12 cellular contexts compared by ENCODE assay signal in the genomic region with DNA sequence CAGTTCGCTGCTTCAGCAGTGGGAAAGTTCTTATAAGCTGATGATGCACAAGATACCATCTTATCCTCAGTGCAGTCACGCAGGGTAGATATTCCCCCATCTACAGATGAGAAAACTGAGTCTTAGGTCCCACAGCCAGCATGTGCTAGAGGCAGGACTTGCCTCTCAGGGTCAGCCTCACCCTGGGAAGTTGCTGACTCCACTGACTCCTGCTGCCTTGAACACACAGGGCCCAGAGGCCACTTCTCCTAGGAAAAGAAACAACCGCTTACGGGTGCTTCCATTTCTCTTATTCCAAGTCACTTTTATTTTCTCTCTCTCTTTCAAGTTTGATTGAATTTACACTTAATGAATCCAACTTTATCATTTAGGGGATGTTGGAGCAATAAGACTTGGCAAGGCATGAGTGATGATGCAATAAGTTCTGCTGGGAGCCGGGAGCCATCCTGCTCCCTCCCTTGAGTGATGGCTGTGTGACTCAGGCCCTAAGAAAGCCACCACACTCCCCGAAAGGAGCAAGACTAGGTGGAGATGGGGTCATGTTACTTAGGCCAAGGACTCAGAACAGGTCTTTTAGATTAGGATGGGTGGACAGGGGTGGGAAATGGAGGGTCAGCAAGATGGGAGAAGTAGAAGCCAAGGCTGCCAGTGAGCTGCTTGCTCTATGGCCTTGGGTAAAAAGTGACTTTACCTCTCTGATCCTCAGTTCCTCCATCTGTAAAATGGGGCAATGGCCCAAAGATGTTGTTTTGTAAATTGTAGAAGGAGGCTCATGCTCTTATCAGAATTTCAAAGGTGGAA.
A peak's percentile ranks its signal among the peaks of the same experiment; 100 is the strongest.
DNase-seq lines count a peak whose midpoint lies in the region; ATAC-seq and TF ChIP-seq lines count a peak whose summit lies in the region.
"Had no signal": no experiment of that assay in that cellular context is flagged by ENCODE, and none has a peak within 500 bp of the region (broad histone marks: within the 10 kb centered on the region; RNA-seq: fewer than 3 reads in every experiment).

No MANE protein-coding gene starts in this region.

- H3K36me3 ChIP-seq in GM23338 (ENCODE audit: insufficient read depth): no peaks in the 10 kb centered on the region

- H3K9me3 Mint-ChIP-seq in GM23338 (no peaks in the 10 kb centered on the region), T-cell (no peaks in the 10 kb centered on the region)
- H3K9me3 Mint-ChIP-seq: memory B cell had no signal

- H3K4me1 Mint-ChIP-seq in GM23338: peaks cover 9% of the 10 kb centered on the region; the same call in 2 of the 3 replicates
- peaks cover 0 to 7% (median 3%) of the 10 kb centered on the region in 3 donors for H3K4me1 Mint-ChIP-seq in T-cell
- H3K4me1 Mint-ChIP-seq: memory B cell had no signal

- CTCF ChIA-PET in T-cell (lab: Charles Lee): interaction anchor here in 1 of 2 donors (0.9 kb wide), 1 partner anchor 7 kb away, joined by 5 read pairs; no protein-coding TSS in a partner anchor

- no peaks in the 10 kb centered on the region for H3F3A ChIP-seq in GM23338 (replicated peaks; ENCODE audit: low read depth)

- peaks cover 2% of the 10 kb centered on the region for H3K27me3 Mint-ChIP-seq in GM23338 (ENCODE audit: insufficient read depth, low read depth, poor library complexity)
- peaks cover 13 to 26% of the 10 kb centered on the region in 2 donors for H3K27me3 Mint-ChIP-seq in T-cell

- TF ChIP-seq CTCF in GM23338 (conservative IDR thresholded peaks at IDR 0.05; ENCODE audit: low read depth in 2 of 2) (no peak), foreskin keratinocyte (conservative IDR thresholded peaks at IDR 0.05) (no peak)

- no peaks in the 10 kb centered on the region for H3K79me2 ChIP-seq in GM23338 (replicated peaks; ENCODE audit: insufficient read depth)

- DNase-seq in GM23338 (ENCODE audit: low spot score) (no peak), foreskin keratinocyte (peak; percentile 32 to 66), renal cortical epithelial cell (ENCODE audit: low read depth) (peak; percentile 91), NOMO-1 treated with dmso at 0.1 percent for 144 hours (lab: John Stamatoyannopoulos, UW; ENCODE audit: unreplicated experiment) (no peak), T-cell (no peak)
- DNase-seq in activated CD8-positive, alpha-beta memory T cell treated with anti-CD3 and anti-CD28 coated beads for 24 hours: no peak
- DNase-seq: amygdala; NCI-H69; stimulated activated CD4-positive, alpha-beta T cell treated with anti-CD3 and anti-CD28 coated beads, Interleukin-4, amount 100 ng/mL, for 24 hours had no signal

- H3K36me3 Mint-ChIP-seq in GM23338 (ENCODE audit: low read depth) (no peaks in the 10 kb centered on the region), T-cell (no peaks in the 10 kb centered on the region)
- H3K36me3 Mint-ChIP-seq: memory B cell had no signal

- H2AFZ ChIP-seq in GM23338: peak overlapping the region; percentile 91

- H3K27ac Mint-ChIP-seq in GM23338: no peak overlapping the region
- H3K27ac Mint-ChIP-seq in T-cell: no peak overlapping the region
- H3K27ac Mint-ChIP-seq: memory B cell had no signal

- H3K9me2 ChIP-seq in GM23338 (ENCODE audit: insufficient read depth): no peaks in the 10 kb centered on the region

- POLR2A ChIA-PET in T-cell (lab: Charles Lee): no interaction called here

- no peaks in the 10 kb centered on the region for H3K4me1 ChIP-seq in GM23338 (ENCODE audit: insufficient read depth)
- H3K4me1 ChIP-seq in foreskin keratinocyte: peaks cover 4% of the 10 kb centered on the region

- H3K4me3 Mint-ChIP-seq in GM23338 (no peak overlapping the region), T-cell (no peak overlapping the region)
- H3K4me3 Mint-ChIP-seq: memory B cell had no signal

- H3K27ac ChIP-seq in GM23338 (ENCODE audit: low read depth) (no peak overlapping the region), foreskin keratinocyte (no peak overlapping the region)

- no peak overlapping the region for H3K4me3 ChIP-seq in GM23338

- no peaks in the 10 kb centered on the region for H4K20me1 ChIP-seq in GM23338 (replicated peaks; ENCODE audit: insufficient read depth)

- H3K4me2 ChIP-seq in GM23338: no peak overlapping the region

- no peak; the same call in 2 of the 3 replicates for ATAC-seq in GM23338
- peak; percentile 69 for ATAC-seq in SK-N-SH treated with all-trans-retinoic acid at 6 μM for 48 hours
- ATAC-seq in foreskin keratinocyte: peak; percentile 78
- no peak for ATAC-seq in T-cell (replicated peaks in 1 of 4)
- ATAC-seq in GM21576 (IDR thresholded peaks at IDR 0.05; ENCODE audit: unreplicated experiment): no peak

- H3K27me3 ChIP-seq in GM23338 (ENCODE audit: insufficient read depth) (no peaks in the 10 kb centered on the region), foreskin keratinocyte (peaks cover 21% of the 10 kb centered on the region)

TF ChIP-seq in GM23338, 12 proteins besides CTCF, POLR2A, EP300 and RAD21 (continues in another document):
- TF ChIP-seq JUNB (IDR thresholded peaks at IDR 0.05; ENCODE audit: unreplicated experiment) (no peak), CREB1 (CRISPR knock-in tag; IDR thresholded peaks at IDR 0.05; ENCODE audit: low read depth) (no peak), POLR2AphosphoS5 (IDR thresholded peaks at IDR 0.05; ENCODE audit: low read depth) (no peak)
- TF ChIP-seq, protein P1, sequence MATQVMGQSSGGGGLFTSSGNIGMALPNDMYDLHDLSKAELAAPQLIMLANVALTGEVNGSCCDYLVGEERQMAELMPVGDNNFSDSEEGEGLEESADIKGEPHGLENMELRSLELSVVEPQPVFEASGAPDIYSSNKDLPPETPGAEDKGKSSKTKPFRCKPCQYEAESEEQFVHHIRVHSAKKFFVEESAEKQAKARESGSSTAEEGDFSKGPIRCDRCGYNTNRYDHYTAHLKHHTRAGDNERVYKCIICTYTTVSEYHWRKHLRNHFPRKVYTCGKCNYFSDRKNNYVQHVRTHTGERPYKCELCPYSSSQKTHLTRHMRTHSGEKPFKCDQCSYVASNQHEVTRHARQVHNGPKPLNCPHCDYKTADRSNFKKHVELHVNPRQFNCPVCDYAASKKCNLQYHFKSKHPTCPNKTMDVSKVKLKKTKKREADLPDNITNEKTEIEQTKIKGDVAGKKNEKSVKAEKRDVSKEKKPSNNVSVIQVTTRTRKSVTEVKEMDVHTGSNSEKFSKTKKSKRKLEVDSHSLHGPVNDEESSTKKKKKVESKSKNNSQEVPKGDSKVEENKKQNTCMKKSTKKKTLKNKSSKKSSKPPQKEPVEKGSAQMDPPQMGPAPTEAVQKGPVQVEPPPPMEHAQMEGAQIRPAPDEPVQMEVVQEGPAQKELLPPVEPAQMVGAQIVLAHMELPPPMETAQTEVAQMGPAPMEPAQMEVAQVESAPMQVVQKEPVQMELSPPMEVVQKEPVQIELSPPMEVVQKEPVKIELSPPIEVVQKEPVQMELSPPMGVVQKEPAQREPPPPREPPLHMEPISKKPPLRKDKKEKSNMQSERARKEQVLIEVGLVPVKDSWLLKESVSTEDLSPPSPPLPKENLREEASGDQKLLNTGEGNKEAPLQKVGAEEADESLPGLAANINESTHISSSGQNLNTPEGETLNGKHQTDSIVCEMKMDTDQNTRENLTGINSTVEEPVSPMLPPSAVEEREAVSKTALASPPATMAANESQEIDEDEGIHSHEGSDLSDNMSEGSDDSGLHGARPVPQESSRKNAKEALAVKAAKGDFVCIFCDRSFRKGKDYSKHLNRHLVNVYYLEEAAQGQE (IDR thresholded peaks at IDR 0.05; ENCODE audit: unreplicated experiment): no peak

TF ChIP-seq in SK-N-SH treated with all-trans-retinoic acid at 6 μM for 48 hours, 23 proteins besides CTCF, POLR2A, EP300 and RAD21:
- TF ChIP-seq, protein P2, sequence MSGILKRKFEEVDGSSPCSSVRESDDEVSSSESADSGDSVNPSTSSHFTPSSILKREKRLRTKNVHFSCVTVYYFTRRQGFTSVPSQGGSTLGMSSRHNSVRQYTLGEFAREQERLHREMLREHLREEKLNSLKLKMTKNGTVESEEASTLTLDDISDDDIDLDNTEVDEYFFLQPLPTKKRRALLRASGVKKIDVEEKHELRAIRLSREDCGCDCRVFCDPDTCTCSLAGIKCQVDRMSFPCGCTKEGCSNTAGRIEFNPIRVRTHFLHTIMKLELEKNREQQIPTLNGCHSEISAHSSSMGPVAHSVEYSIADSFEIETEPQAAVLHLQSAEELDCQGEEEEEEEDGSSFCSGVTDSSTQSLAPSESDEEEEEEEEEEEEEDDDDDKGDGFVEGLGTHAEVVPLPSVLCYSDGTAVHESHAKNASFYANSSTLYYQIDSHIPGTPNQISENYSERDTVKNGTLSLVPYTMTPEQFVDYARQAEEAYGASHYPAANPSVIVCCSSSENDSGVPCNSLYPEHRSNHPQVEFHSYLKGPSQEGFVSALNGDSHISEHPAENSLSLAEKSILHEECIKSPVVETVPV (CRISPR knock-in tag; IDR thresholded peaks at IDR 0.05): no peak
- no peak for TF ChIP-seq ZNF70 (CRISPR knock-in tag; IDR thresholded peaks at IDR 0.05)
- TF ChIP-seq ISL1 (CRISPR knock-in tag; IDR thresholded peaks at IDR 0.05): peak; percentile 37; the same call in 1 of the 2 replicates

Comparison
In these comparisons a context has a peak if more than half of its experiments do, and no peak if none do; other contexts are left out.
1. ATAC-seq: peak in SK-N-SH treated with all-trans-retinoic acid at 6 μM for 48 hours (single experiment) and foreskin keratinocyte (single experiment); none in GM23338 (single experiment), T-cell (0 of 4) and GM21576 (single experiment).
2. DNase-seq: peak in foreskin keratinocyte (2 of 2) and renal cortical epithelial cell (single experiment); none in GM23338 (single experiment), NOMO-1 treated with dmso at 0.1 percent for 144 hours (single experiment), T-cell (0 of 34) and activated CD8-positive, alpha-beta memory T cell treated with anti-CD3 and anti-CD28 coated beads for 24 hours (single experiment).